In the genomic region with DNA sequence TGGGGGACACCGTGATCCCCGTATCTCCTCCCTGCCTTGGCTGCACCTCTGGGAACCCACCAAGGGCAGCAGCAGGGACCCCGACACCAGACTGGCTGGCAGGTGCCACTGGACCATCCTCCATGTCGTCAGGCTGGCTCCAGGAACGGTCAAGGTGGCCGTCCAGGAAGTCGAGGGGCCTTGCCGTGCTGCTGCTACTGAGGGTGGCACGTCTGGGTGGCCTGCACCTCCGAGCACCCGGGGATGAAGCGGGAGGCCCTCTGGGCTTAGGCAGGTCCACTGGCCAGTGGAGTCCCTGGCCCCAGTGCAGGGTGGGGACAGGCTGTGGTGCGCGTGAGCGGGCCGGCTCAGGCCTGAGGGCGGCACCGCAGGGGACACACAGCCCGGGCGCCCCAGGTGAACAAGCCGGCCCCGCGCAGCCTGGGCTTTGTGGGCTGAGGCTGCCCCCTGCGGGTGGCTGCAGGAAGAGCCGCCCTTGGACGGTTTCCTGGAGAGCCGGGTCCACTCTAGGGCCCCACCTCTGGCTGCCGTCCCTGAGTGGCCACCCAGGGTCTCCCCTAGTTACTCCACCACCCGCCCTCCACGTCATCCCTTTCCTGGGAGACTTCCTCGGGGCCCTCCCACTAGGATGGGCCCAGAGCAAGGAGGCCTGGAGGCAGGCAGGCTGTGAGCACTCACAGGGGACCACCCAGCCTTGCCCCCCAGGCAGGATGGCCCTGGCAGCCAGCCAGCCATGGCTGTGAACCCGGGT, we compare ENCODE assay signal across 1 cellular context.
TF ChIP-seq lines count a peak whose summit lies in the region.

No MANE protein-coding gene starts in this region.

TF ChIP-seq in HepG2, 621 proteins besides CTCF, POLR2A, EP300 and RAD21 (continued from another document and continues in another):
- peak; percentile 88 for TF ChIP-seq AGO2 (optimal IDR thresholded peaks at IDR 0.05; ENCODE audit: low read depth, low read length)
- TF ChIP-seq ZNF431 (CRISPR knock-in tag; IDR thresholded peaks at IDR 0.05; ENCODE audit: borderline replicate concordance, low read depth), result no peak
- TF ChIP-seq GABPA (IDR thresholded peaks at IDR 0.05; ENCODE audit: low read depth, low read length), result no peak
- TF ChIP-seq GABPA (CRISPR knock-in tag; IDR thresholded peaks at IDR 0.05; ENCODE audit: low read depth), result no peak
- TF ChIP-seq PHF21A (CRISPR knock-in tag; IDR thresholded peaks at IDR 0.05), result no peak
- peak; percentile 47; the same call in 1 of the 2 replicates for TF ChIP-seq HOXA3 (CRISPR knock-in tag; IDR thresholded peaks at IDR 0.05)
- no peak for TF ChIP-seq ZNF570 (CRISPR knock-in tag; IDR thresholded peaks at IDR 0.05; ENCODE audit: borderline replicate concordance)
- TF ChIP-seq MXI1 (IDR thresholded peaks at IDR 0.05; ENCODE audit: borderline replicate concordance, low read depth, low read length), result peak; percentile 53; the same call in 1 of the 3 replicates
- TF ChIP-seq ZNF251 (CRISPR knock-in tag; IDR thresholded peaks at IDR 0.05), result no peak
- TF ChIP-seq NFE2 (CRISPR knock-in tag; IDR thresholded peaks at IDR 0.05), result no peak
- TF ChIP-seq, protein P1, sequence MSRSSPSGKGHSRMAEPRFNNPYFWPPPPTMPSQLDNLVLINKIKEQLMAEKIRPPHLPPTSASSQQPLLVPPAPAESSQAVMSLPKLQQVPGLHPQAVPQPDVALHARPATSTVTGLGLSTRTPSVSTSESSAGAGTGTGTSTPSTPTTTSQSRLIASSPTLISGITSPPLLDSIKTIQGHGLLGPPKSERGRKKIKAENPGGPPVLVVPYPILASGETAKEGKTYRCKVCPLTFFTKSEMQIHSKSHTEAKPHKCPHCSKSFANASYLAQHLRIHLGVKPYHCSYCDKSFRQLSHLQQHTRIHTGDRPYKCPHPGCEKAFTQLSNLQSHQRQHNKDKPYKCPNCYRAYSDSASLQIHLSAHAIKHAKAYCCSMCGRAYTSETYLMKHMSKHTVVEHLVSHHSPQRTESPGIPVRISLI (CRISPR knock-in tag; IDR thresholded peaks at IDR 0.05; ENCODE audit: borderline replicate concordance), result no peak
- TF ChIP-seq ARID4A (CRISPR knock-in tag; IDR thresholded peaks at IDR 0.05; ENCODE audit: borderline replicate concordance), result peak; percentile 68; the same call in 1 of the 2 replicates
- TF ChIP-seq PCBP2 (optimal IDR thresholded peaks at IDR 0.05; ENCODE audit: low read depth, low read length, poor library complexity, severe bottlenecking), result no peak
- no peak for TF ChIP-seq FOXA1 (IDR thresholded peaks at IDR 0.05)
- no peak for TF ChIP-seq FOXA1 (CRISPR knock-in tag; IDR thresholded peaks at IDR 0.05)
- no peak; the same call in 1 of the 2 replicates for TF ChIP-seq ZNF609 (CRISPR knock-in tag; IDR thresholded peaks at IDR 0.05; ENCODE audit: borderline replicate concordance)
- no peak for TF ChIP-seq IKZF1 (IDR thresholded peaks at IDR 0.05)
- TF ChIP-seq HDAC6 (IDR thresholded peaks at IDR 0.05; ENCODE audit: low read depth, low read length), result no peak
- TF ChIP-seq, protein P2, sequence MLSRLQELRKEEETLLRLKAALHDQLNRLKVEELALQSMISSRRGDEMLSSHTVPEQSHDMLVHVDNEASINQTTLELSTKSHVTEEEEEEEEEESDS (CRISPR knock-in tag; IDR thresholded peaks at IDR 0.05; ENCODE audit: borderline replicate concordance), result no peak
- no peak for TF ChIP-seq SRSF9 (IDR thresholded peaks at IDR 0.05; ENCODE audit: borderline replicate concordance, insufficient read depth, low read depth, low read length, poor library complexity, severe bottlenecking)
- no peak for TF ChIP-seq ZNF446 (CRISPR knock-in tag; IDR thresholded peaks at IDR 0.05)
- no peak for TF ChIP-seq ZFP37 (CRISPR knock-in tag; IDR thresholded peaks at IDR 0.05; ENCODE audit: borderline replicate concordance)
- TF ChIP-seq ZNF816 (CRISPR knock-in tag; IDR thresholded peaks at IDR 0.05; ENCODE audit: borderline replicate concordance), result no peak
- TF ChIP-seq HNRNPUL1 (IDR thresholded peaks at IDR 0.05; ENCODE audit: low read depth, low read length), result no peak
- peak; percentile 32; the same call in 1 of the 2 replicates for TF ChIP-seq FOXA3 (CRISPR knock-in tag; IDR thresholded peaks at IDR 0.05)
- no peak for TF ChIP-seq SOX6 (IDR thresholded peaks at IDR 0.05)
- TF ChIP-seq SOX6 (CRISPR knock-in tag; IDR thresholded peaks at IDR 0.05), result peak; percentile 56; the same call in 1 of the 2 replicates
- TF ChIP-seq NFKB2 (CRISPR knock-in tag; IDR thresholded peaks at IDR 0.05; ENCODE audit: borderline replicate concordance), result peak; percentile 64; the same call in 1 of the 2 replicates
- no peak for TF ChIP-seq ZZZ3 (CRISPR knock-in tag; IDR thresholded peaks at IDR 0.05; ENCODE audit: borderline replicate concordance)
- no peak for TF ChIP-seq POLR2AphosphoS2 (IDR thresholded peaks at IDR 0.05; ENCODE audit: low read depth, low read length)
- TF ChIP-seq ZSCAN21 (CRISPR knock-in tag; IDR thresholded peaks at IDR 0.05; ENCODE audit: borderline replicate concordance), result no peak; the same call in 1 of the 2 replicates
- TF ChIP-seq, protein P3, sequence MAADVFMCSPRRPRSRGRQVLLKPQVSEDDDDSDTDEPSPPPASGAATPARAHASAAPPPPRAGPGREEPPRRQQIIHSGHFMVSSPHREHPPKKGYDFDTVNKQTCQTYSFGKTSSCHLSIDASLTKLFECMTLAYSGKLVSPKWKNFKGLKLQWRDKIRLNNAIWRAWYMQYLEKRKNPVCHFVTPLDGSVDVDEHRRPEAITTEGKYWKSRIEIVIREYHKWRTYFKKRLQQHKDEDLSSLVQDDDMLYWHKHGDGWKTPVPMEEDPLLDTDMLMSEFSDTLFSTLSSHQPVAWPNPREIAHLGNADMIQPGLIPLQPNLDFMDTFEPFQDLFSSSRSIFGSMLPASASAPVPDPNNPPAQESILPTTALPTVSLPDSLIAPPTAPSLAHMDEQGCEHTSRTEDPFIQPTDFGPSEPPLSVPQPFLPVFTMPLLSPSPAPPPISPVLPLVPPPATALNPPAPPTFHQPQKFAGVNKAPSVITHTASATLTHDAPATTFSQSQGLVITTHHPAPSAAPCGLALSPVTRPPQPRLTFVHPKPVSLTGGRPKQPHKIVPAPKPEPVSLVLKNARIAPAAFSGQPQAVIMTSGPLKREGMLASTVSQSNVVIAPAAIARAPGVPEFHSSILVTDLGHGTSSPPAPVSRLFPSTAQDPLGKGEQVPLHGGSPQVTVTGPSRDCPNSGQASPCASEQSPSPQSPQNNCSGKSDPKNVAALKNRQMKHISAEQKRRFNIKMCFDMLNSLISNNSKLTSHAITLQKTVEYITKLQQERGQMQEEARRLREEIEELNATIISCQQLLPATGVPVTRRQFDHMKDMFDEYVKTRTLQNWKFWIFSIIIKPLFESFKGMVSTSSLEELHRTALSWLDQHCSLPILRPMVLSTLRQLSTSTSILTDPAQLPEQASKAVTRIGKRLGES (CRISPR knock-in tag; IDR thresholded peaks at IDR 0.05; ENCODE audit: borderline replicate concordance), result no peak
- TF ChIP-seq YEATS4 (CRISPR knock-in tag; IDR thresholded peaks at IDR 0.05; ENCODE audit: borderline replicate concordance), result no peak
- no peak for TF ChIP-seq SOX5 (CRISPR knock-in tag; IDR thresholded peaks at IDR 0.05; ENCODE audit: borderline replicate concordance)
- TF ChIP-seq, protein P4, sequence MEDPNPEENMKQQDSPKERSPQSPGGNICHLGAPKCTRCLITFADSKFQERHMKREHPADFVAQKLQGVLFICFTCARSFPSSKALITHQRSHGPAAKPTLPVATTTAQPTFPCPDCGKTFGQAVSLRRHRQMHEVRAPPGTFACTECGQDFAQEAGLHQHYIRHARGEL (CRISPR knock-in tag; IDR thresholded peaks at IDR 0.05), result no peak
- no peak for TF ChIP-seq JUN (CRISPR knock-in tag; IDR thresholded peaks at IDR 0.05)
- TF ChIP-seq FOXJ3 (CRISPR knock-in tag; IDR thresholded peaks at IDR 0.05; ENCODE audit: borderline replicate concordance), result no peak
- 0 out of 2 replicates have a peak, but pooled peaks have one; percentile 36 for TF ChIP-seq MATR3 (CRISPR knock-in tag; IDR thresholded peaks at IDR 0.05)
